In genomic region chr14:103803661-103804060, GRCh38 we compare ENCODE assay signal across 16 cellular contexts. TPM values are rescaled to one million over a fixed set of nuclear protein-coding genes. Genes with fewer than 3 reads are reported as not detected.
A peak's percentile ranks its signal among the peaks of the same experiment; 100 is the strongest.
DNase-seq lines count a peak whose midpoint lies in the region; ATAC-seq and TF ChIP-seq lines count a peak whose summit lies in the region.
"Had no signal": no experiment of that assay in that cellular context is flagged by ENCODE, and none has a peak within 500 bp of the region (broad histone marks: within the 10 kb centered on the region; RNA-seq: fewer than 3 reads in every experiment).

No MANE protein-coding gene starts in this region.

- CTCF ChIA-PET in RWPE1 (lab: Yijun Ruan, JAX), result no interaction called here
- CTCF ChIA-PET in CD4-positive, alpha-beta memory T cell (lab: Charles Lee; ENCODE audit: partially characterized antibody), result interaction anchor here (1.4 to 9.7 kb wide), 2 partner anchors 97 to 107 kb away, joined by 5 to 265 read pairs; no protein-coding TSS in a partner anchor

- peak overlapping the region in 1 of 7 donors; percentile 67 for H3K27ac Mint-ChIP-seq in CD4-positive, alpha-beta memory T cell
- H3K27ac Mint-ChIP-seq: effector memory CD8-positive, alpha-beta T cell; mesothelial cell of epicardium had no signal

- no peaks in the 10 kb centered on the region for H3K4me1 ChIP-seq in CD4-positive, alpha-beta memory T cell (ENCODE audit: insufficient read depth, low read length)

- H3K9me3 Mint-ChIP-seq in CD4-positive, alpha-beta memory T cell, result peaks cover 0 to 1% (median 0%) of the 10 kb centered on the region in 8 donors
- H3K9me3 Mint-ChIP-seq: effector memory CD8-positive, alpha-beta T cell; mesothelial cell of epicardium had no signal

- peaks cover 8 to 21% (median 13%) of the 10 kb centered on the region in 4 donors for H3K4me1 Mint-ChIP-seq in CD4-positive, alpha-beta memory T cell

- H3K36me3 Mint-ChIP-seq in CD4-positive, alpha-beta memory T cell, result no peaks in the 10 kb centered on the region
- H3K36me3 Mint-ChIP-seq: mesothelial cell of epicardium had no signal

- no peaks in the 10 kb centered on the region for H3K9me3 ChIP-seq in CD4-positive, alpha-beta memory T cell (ENCODE audit: control insufficient read depth in 1 of 2, low read length in 2 of 2)
- H3K9me3 ChIP-seq: neutrophil had no signal

- H3K4me3 Mint-ChIP-seq in CD4-positive, alpha-beta memory T cell, result no peak overlapping the region
- H3K4me3 Mint-ChIP-seq: effector memory CD8-positive, alpha-beta T cell; mesothelial cell of epicardium had no signal

- ATAC-seq in HG03571 (IDR thresholded peaks at IDR 0.05; ENCODE audit: unreplicated experiment), result no peak
- ATAC-seq: effector memory CD8-positive, alpha-beta T cell; GM12878 had no signal

- H3K27me3 Mint-ChIP-seq in CD4-positive, alpha-beta memory T cell, result no peaks in the 10 kb centered on the region
- H3K27me3 Mint-ChIP-seq: effector memory CD8-positive, alpha-beta T cell had no signal

- H3K27me3 ChIP-seq in CD4-positive, alpha-beta memory T cell (ENCODE audit: insufficient read depth, low read length), result no peaks in the 10 kb centered on the region

- H3K36me3 ChIP-seq in CD4-positive, alpha-beta memory T cell (ENCODE audit: insufficient read depth, low read length), result no peaks in the 10 kb centered on the region
- H3K36me3 ChIP-seq: neutrophil had no signal

- no peak for TF ChIP-seq CTCF in RWPE1 (conservative IDR thresholded peaks at IDR 0.05; ENCODE audit: low read depth)

- peak; percentile 37 for DNase-seq in GM03348 (ENCODE audit: low spot score)
- peak; percentile 56 for DNase-seq in RWPE1 (ENCODE audit: low spot score)
- peak; percentile 56 for DNase-seq in epithelial cell of prostate (ENCODE audit: low read depth, low spot score)
- DNase-seq in renal cortical epithelial cell (ENCODE audit: low read depth), result peak; percentile 53
- DNase-seq in DMS79 (lab: John Stamatoyannopoulos, UW), result no peak
- no peak for DNase-seq in CD4-positive, alpha-beta memory T cell
- DNase-seq: activated naive CD4-positive, alpha-beta T cell treated with Interleukin-2 at 50 U/mL for 16 hours; effector memory CD8-positive, alpha-beta T cell; NCI-H187 treated with DMSO at 0.1 percent for 48 hours; NCI-H524 treated with DMSO at 0.1 percent for 48 hours; stimulated activated CD4-positive, alpha-beta T cell treated with anti-CD3 and anti-CD28 coated beads, Interleukin-4, amount 100 ng/mL, for 4 hours had no signal

- H3K27ac ChIP-seq in RWPE1 (peak overlapping the region; percentile 70), epithelial cell of prostate (peak overlapping the region; percentile 86)
- no peak overlapping the region for H3K27ac ChIP-seq in CD4-positive, alpha-beta memory T cell (ENCODE audit: low read depth, low read length)
- H3K27ac ChIP-seq: C4-2B, neutrophil had no signal

- H3K4me3 ChIP-seq in CD4-positive, alpha-beta memory T cell (ENCODE audit: low read length in 2 of 2), result no peak overlapping the region
- H3K4me3 ChIP-seq: GM12878 had no signal

- POLR2A ChIA-PET in RWPE1 (lab: Yijun Ruan, JAX; ENCODE audit: low non-redundant PET), result no interaction called here
- POLR2A ChIA-PET in CD4-positive, alpha-beta memory T cell (lab: Charles Lee; ENCODE audit: partially characterized antibody), result no interaction called here

- intact Hi-C loops in CD4-positive, alpha-beta memory T cell (cut with micrococcal nuclease), result no loop called here

RNA-seq across cellular contexts. Expression of gene PPP1R13B, which starts 43.7 kb away (rescaled TPM):
- total RNA-seq in renal cortical epithelial cell, result 9.7 and 18.5 TPM in 2 replicates
- 10 to 100 TPM; 23.3 to 30.5 TPM for total RNA-seq in CD4-positive, alpha-beta memory T cell
- polyA plus RNA-seq in CD4-positive, alpha-beta memory T cell, result 1 to 10 TPM in 1 of 2 donors, under 1 TPM in 1; 0.72 to 8.2 TPM

Comparison
In these comparisons a context has a peak if more than half of its experiments do, and no peak if none do; other contexts are left out.
1. DNase-seq: peak in GM03348 (single experiment), RWPE1 (single experiment), epithelial cell of prostate (single experiment) and renal cortical epithelial cell (single experiment); none in DMS79 (single experiment) and CD4-positive, alpha-beta memory T cell (0 of 5).